10 cellular contexts compared by ENCODE assay signal in the genomic region with DNA sequence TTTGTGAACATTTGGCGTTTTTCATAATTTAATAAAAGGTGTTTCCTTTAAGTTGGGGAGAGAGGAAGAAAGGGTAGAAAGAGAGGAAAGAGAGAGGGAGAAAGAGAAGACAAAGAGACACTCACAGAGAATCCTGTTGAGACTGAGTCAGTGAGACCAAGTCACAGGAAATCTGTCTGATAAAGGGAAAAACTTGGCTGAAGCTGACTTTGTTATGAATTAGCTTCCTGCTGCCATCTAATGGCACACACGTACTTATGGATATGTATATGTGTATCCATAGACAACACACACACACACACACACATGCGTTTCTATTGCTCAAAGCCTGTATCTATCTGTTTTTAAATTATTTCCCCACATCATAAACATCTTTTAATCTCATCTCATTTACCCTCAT. TPM values are rescaled to one million over a fixed set of nuclear protein-coding genes. Genes with fewer than 3 reads are reported as not detected.
DNase-seq lines count a peak whose midpoint lies in the region; ATAC-seq, FAIRE-seq and TF ChIP-seq lines count a peak whose summit lies in the region.
"Had no signal": no experiment of that assay in that cellular context is flagged by ENCODE, and none has a peak within 500 bp of the region (broad histone marks: within the 10 kb centered on the region; RNA-seq: fewer than 3 reads in every experiment).

No MANE protein-coding gene starts in this region.

- no peak overlapping the region for H2AFZ ChIP-seq in GM23248

- H3K4me2 ChIP-seq in GM23248 (ENCODE audit: unreplicated experiment): no peak overlapping the region

- H3K4me3 ChIP-seq in AG10803 (ENCODE audit: low read length) (no peak overlapping the region), GM23248 (no peak overlapping the region), ovary (no peak overlapping the region)
- H3K4me3 ChIP-seq: lung had no signal

- no peak; the same call in 1 of the 2 replicates for TF ChIP-seq CTCF in AG10803 (conservative IDR thresholded peaks at IDR 0.05; ENCODE audit: low read length)
- no peak for TF ChIP-seq CTCF in ovary (IDR thresholded peaks at IDR 0.05)

- H4K20me1 ChIP-seq in GM23248 (ENCODE audit: insufficient read depth): no peaks in the 10 kb centered on the region

- H3K27me3 ChIP-seq in GM23248 (replicated peaks; ENCODE audit: insufficient read depth): no peaks in the 10 kb centered on the region
- H3K27me3 ChIP-seq in ovary: no peaks in the 10 kb centered on the region

- TF ChIP-seq POLR2A in ovary (IDR thresholded peaks at IDR 0.05): no peak

- in situ Hi-C loops in GM23248 (cut with MboI): loop anchor here (10.0 kb wide), 1 partner anchor 239 kb away; no protein-coding TSS in a partner anchor

- H3K79me2 ChIP-seq in GM23248 (ENCODE audit: insufficient read depth): no peaks in the 10 kb centered on the region

- no peak for ATAC-seq in GM21576 (IDR thresholded peaks at IDR 0.05; ENCODE audit: unreplicated experiment)
- ATAC-seq in GM19452 (IDR thresholded peaks at IDR 0.05; ENCODE audit: unreplicated experiment): no peak
- ATAC-seq: WTC11 had no signal

- H3K36me3 ChIP-seq in GM23248 (ENCODE audit: low read depth) (no peaks in the 10 kb centered on the region), ovary (no peaks in the 10 kb centered on the region)

- H3K4me1 ChIP-seq in GM23248 (ENCODE audit: insufficient read depth) (peaks cover 4% of the 10 kb centered on the region), ovary (ENCODE audit: insufficient read depth) (no peaks in the 10 kb centered on the region)

- WGBS in GM23248 (ENCODE audit: low coverage in 1 of 2, low lambda C conversion rate in 2 of 2, missing lambda C conversion rate in 2 of 2), 2 experiments: 41 to 42% methylated on average over 3 of the region's 3 CpGs
- 47 to 55% (median 54%) methylated on average over 3 of the region's 3 CpGs for whole genome bisulfite sequencing in ovary, 3 donors

- TF ChIP-seq EP300 in ovary (IDR thresholded peaks at IDR 0.05): no peak

- no peaks in the 10 kb centered on the region for H3K9me3 ChIP-seq in GM23248 (ENCODE audit: low read depth)
- no peaks in the 10 kb centered on the region for H3K9me3 ChIP-seq in ovary

- intact Hi-C loops in ovary (cut with DNase I): no loop called here

- FAIRE-seq in RCC 7860 (lab: Jason Lieb, UNC): peak; percentile 72

- peak; percentile 69 for DNase-seq in AG10803 (ENCODE audit: low read depth)
- peak; percentile 80 for DNase-seq in GM23248
- peak; percentile 76 for DNase-seq in RCC 7860 (ENCODE audit: low spot score)
- peak; percentile 83 for DNase-seq in foreskin melanocyte
- no peak for DNase-seq in activated CD8-positive, alpha-beta memory T cell treated with anti-CD3 and anti-CD28 coated beads, Interleukin-2, amount 50 U/mL, for 4 hours
- no peak for DNase-seq in ovary

- no peak overlapping the region for H3K27ac ChIP-seq in GM23248
- no peak overlapping the region for H3K27ac ChIP-seq in ovary

- no peaks in the 10 kb centered on the region for H3K9me2 ChIP-seq in GM23248 (ENCODE audit: insufficient read depth)

- no peak overlapping the region for H3K9ac ChIP-seq in GM23248

- H3F3A ChIP-seq in GM23248 (ENCODE audit: insufficient read depth): 0 out of 2 replicates have a peak, but pooled peaks cover 4% of the 10 kb centered on the region

RNA-seq across cellular contexts. Expression of gene DISC1, which starts 42.5 kb away (rescaled TPM):
- total RNA-seq in GM23248 (2014; rRNA removed; shearing (Covaris generic)): 1.2 and 2.0 TPM in 2 replicates
- 0.29 and 0.43 TPM in 2 replicates for polyA plus RNA-seq in GM23248 (2016; fragmentation: Nextera tagmentation; extraction: Ambion mirVana)
- 10 to 100 TPM in 6 of 7 donors, 1 to 10 TPM in 1; 6.7 to 24.3 (median 13.7) TPM for total RNA-seq in ovary
- 1 to 10 TPM; 3.0 to 5.3 TPM for polyA plus RNA-seq in ovary

RNA-seq across cellular contexts. Expression of gene TSNAX, which starts 55.6 kb away (rescaled TPM):
- total RNA-seq in GM23248 (2014; rRNA removed; shearing (Covaris generic)): 36.7 and 39.4 TPM in 2 replicates
- 45.8 and 50.8 TPM in 2 replicates for polyA plus RNA-seq in GM23248 (2016; fragmentation: Nextera tagmentation; extraction: Ambion mirVana)
- total RNA-seq in ovary: 10 to 100 TPM; 19.9 to 43.0 (median 40.7) TPM
- polyA plus RNA-seq in ovary: 10 to 100 TPM; 20.3 to 21.8 TPM

Comparison
In these comparisons a context has a peak if more than half of its experiments do, and no peak if none do; other contexts are left out.
1. DNase-seq: peak in AG10803 (single experiment), GM23248 (single experiment), RCC 7860 (single experiment) and foreskin melanocyte (single experiment); none in activated CD8-positive, alpha-beta memory T cell treated with anti-CD3 and anti-CD28 coated beads, Interleukin-2, amount 50 U/mL, for 4 hours (single experiment) and ovary (0 of 5).